In genomic region chrX:133191739-133192039, GRCh38 we compare ENCODE assay signal across 28 cellular contexts. TPM values are rescaled to one million over a fixed set of nuclear protein-coding genes. Genes with fewer than 3 reads are reported as not detected.
DNase-seq lines count a peak whose midpoint lies in the region; ATAC-seq, FAIRE-seq and TF ChIP-seq lines count a peak whose summit lies in the region.
"Had no signal": no experiment of that assay in that cellular context is flagged by ENCODE, and none has a peak within 500 bp of the region (broad histone marks: within the 10 kb centered on the region; RNA-seq: fewer than 3 reads in every experiment).

No MANE protein-coding gene starts in this region.

- BruUV-seq in HCT116 (replicated peaks; lab: Mats Ljungman, UMichigan) (no TSS peak), HepG2 (replicated peaks; lab: Mats Ljungman, UMichigan) (no TSS peak)

- TF ChIP-seq EP300 in HepG2 (IDR thresholded peaks at IDR 0.05; ENCODE audit: low read depth in 2 of 2, low read length in 2 of 2) (no peak), HepG2 (CRISPR knock-in tag; IDR thresholded peaks at IDR 0.05; ENCODE audit: borderline replicate concordance) (no peak)

- no peak overlapping the region for H3K9ac ChIP-seq in HCT116 (ENCODE audit: low read length)
- no peak overlapping the region for H3K9ac ChIP-seq in HepG2 (ENCODE audit: insufficient read depth, low read depth, low read length)
- H3K9ac ChIP-seq: BLaER1 treated with 17β-estradiol and CSF1 and Interleukin-3, amounts not matched to agents 10 nM and 100 nM; GM23248 had no signal

- no peaks in the 10 kb centered on the region for H3K9me3 Mint-ChIP-seq in nephron
- no peaks in the 10 kb centered on the region for H3K9me3 Mint-ChIP-seq in activated CD8-positive, alpha-beta T cell treated with anti-CD3 and anti-CD28 coated beads, Interleukin-2, amount 10 ng/mL, durations not matched to agents 7 days and 5 days (ENCODE audit: insufficient read depth)
- H3K9me3 Mint-ChIP-seq: CD4-positive, alpha-beta T cell had no signal

- H3K4me1 ChIP-seq in HCT116 (ENCODE audit: control insufficient read depth in 1 of 2, insufficient read depth in 2 of 2, low read length in 2 of 2) (peaks cover 2 to 9% of the 10 kb centered on the region in 2 experiments; a peak in 2 of 4 replicates), HepG2 (ENCODE audit: insufficient read depth, low read length) (no peaks in the 10 kb centered on the region)
- H3K4me1 ChIP-seq: A549; BLaER1 treated with 17β-estradiol and CSF1 and Interleukin-3, amounts not matched to agents 10 nM and 100 nM; Caco-2 had no signal

- H3K27me3 ChIP-seq in HCT116 (ENCODE audit: insufficient read depth, low read length) (no peaks in the 10 kb centered on the region), HepG2 (ENCODE audit: control insufficient read depth in 1 of 2, insufficient read depth in 2 of 2, low read length in 2 of 2) (no peaks in the 10 kb centered on the region)

- peaks cover 23% of the 10 kb centered on the region for H3K4me1 Mint-ChIP-seq in nephron
- H3K4me1 Mint-ChIP-seq in activated CD8-positive, alpha-beta T cell treated with anti-CD3 and anti-CD28 coated beads, Interleukin-2, amount 10 ng/mL, durations not matched to agents 7 days and 5 days (ENCODE audit: low read depth), result no peaks in the 10 kb centered on the region

- no peaks in the 10 kb centered on the region for H3K79me2 ChIP-seq in HCT116 (ENCODE audit: insufficient read depth, low read length)
- H3K79me2 ChIP-seq in HepG2 (ENCODE audit: insufficient read depth, low read length), result no peaks in the 10 kb centered on the region

- no peak for FAIRE-seq in HepG2 (lab: Jason Lieb, UNC)
- FAIRE-seq: A549, GM12878 had no signal

- no peaks in the 10 kb centered on the region for H3K9me2 ChIP-seq in HCT116 (ENCODE audit: insufficient read depth)

- no peaks in the 10 kb centered on the region for H3K36me3 Mint-ChIP-seq in nephron (ENCODE audit: low read depth)
- no peaks in the 10 kb centered on the region for H3K36me3 Mint-ChIP-seq in activated CD8-positive, alpha-beta T cell treated with anti-CD3 and anti-CD28 coated beads, Interleukin-2, amount 10 ng/mL, durations not matched to agents 7 days and 5 days (ENCODE audit: low read depth)

- peak overlapping the region in 2 of 3 experiments; percentile 12 to 49 for H3K27ac Mint-ChIP-seq in nephron
- H3K27ac Mint-ChIP-seq in activated CD8-positive, alpha-beta T cell treated with anti-CD3 and anti-CD28 coated beads, Interleukin-2, amount 10 ng/mL, durations not matched to agents 7 days and 5 days, result no peak overlapping the region
- H3K27ac Mint-ChIP-seq: CD4-positive, alpha-beta T cell had no signal

- no peak for TF ChIP-seq RAD21 in HCT116 (IDR thresholded peaks at IDR 0.05; ENCODE audit: low read depth)
- no peak for TF ChIP-seq RAD21 in HepG2 (CRISPR knock-in tag; IDR thresholded peaks at IDR 0.05)

- H3K27me3 Mint-ChIP-seq in nephron (ENCODE audit: low read depth), result no peaks in the 10 kb centered on the region
- H3K27me3 Mint-ChIP-seq in activated CD8-positive, alpha-beta T cell treated with anti-CD3 and anti-CD28 coated beads, Interleukin-2, amount 10 ng/mL, durations not matched to agents 7 days and 5 days (ENCODE audit: low read depth), result no peaks in the 10 kb centered on the region
- H3K27me3 Mint-ChIP-seq: CD4-positive, alpha-beta T cell had no signal

- POLR2A ChIA-PET in HCT116 (lab: Charles Lee) (interaction anchor here (0.6 kb wide), 1 partner anchor 402 kb away, joined by 3 read pairs; no protein-coding TSS in a partner anchor), HepG2 (lab: Yijun Ruan, JAX) (no interaction called here)
- POLR2A ChIA-PET in activated CD8-positive, alpha-beta T cell treated with anti-CD3 and anti-CD28 coated beads, Interleukin-2, amount 10 ng/mL, durations not matched to agents 7 days and 5 days (lab: Charles Lee), result no interaction called here

- TF ChIP-seq POLR2A in HCT116 (IDR thresholded peaks at IDR 0.05; ENCODE audit: borderline replicate concordance, extremely low read depth, insufficient read depth, insufficient read length) (no peak), HepG2 (IDR thresholded peaks at IDR 0.05; ENCODE audit: insufficient read depth in 1 of 2, low read depth in 2 of 2, low read length in 2 of 2) (no peak)

- H3K4me3 ChIP-seq in HCT116 (replicated peaks in 1 of 2; ENCODE audit: low read depth in 1 of 2, low read length in 2 of 2), result no peak overlapping the region
- H3K4me3 ChIP-seq in astrocyte of the cerebellum (ENCODE audit: low read depth, low read length), result no peak overlapping the region
- no peak overlapping the region for H3K4me3 ChIP-seq in HepG2 (replicated peaks in 1 of 3; ENCODE audit: insufficient read depth in 1 of 3, low read depth in 2 of 3, low read length in 3 of 3)
- H3K4me3 ChIP-seq: A549; BLaER1 treated with 17β-estradiol and CSF1 and Interleukin-3, amounts not matched to agents 10 nM and 100 nM; GM12878; GM23248 had no signal

- no peak for TF ChIP-seq CTCF in HCT116 (IDR thresholded peaks at IDR 0.05 in 2 of 3, conservative IDR thresholded peaks at IDR 0.05 in 1 of 3; ENCODE audit: borderline replicate concordance in 1 of 3, insufficient read depth in 1 of 3, low read depth in 2 of 3, low read length in 2 of 3)
- no peak for TF ChIP-seq CTCF in astrocyte of the cerebellum (IDR thresholded peaks at IDR 0.05; ENCODE audit: low read depth, low read length, missing control alignments)
- no peak for TF ChIP-seq CTCF in nephron (IDR thresholded peaks at IDR 0.05; ENCODE audit: unreplicated experiment in 3 of 3)
- no peak for TF ChIP-seq CTCF in HepG2 (CRISPR knock-in tag; IDR thresholded peaks at IDR 0.05)

- in situ Hi-C loops in astrocyte of the cerebellum (cut with HindIII; ENCODE audit: low sequenced_read_pairs), result no loop called here
- in situ Hi-C loops in HepG2 (cut with HindIII; ENCODE audit: extremely low pct_ligation_motif_present, low pct_unique_long_range_greater_than_20kb), result loop anchor here (25.0 kb wide), 1 partner anchor 454 kb away; no protein-coding TSS in a partner anchor

- WGBS in HepG2 (ENCODE audit: low lambda C conversion rate), result 0% methylated on average over 1 of the region's 1 CpG

- CTCF ChIA-PET in HCT116 (lab: Charles Lee) (no interaction called here), HepG2 (lab: Yijun Ruan, JAX; ENCODE audit: low intra/inter-chr PET ratio, low total read pairs) (no interaction called here)
- CTCF ChIA-PET in activated CD8-positive, alpha-beta T cell treated with anti-CD3 and anti-CD28 coated beads, Interleukin-2, amount 10 ng/mL, durations not matched to agents 7 days and 5 days (lab: Charles Lee), result no interaction called here

- H4K20me1 ChIP-seq in HCT116 (ENCODE audit: insufficient read depth), result no peaks in the 10 kb centered on the region
- H4K20me1 ChIP-seq in HepG2 (ENCODE audit: insufficient read depth, low read length), result no peaks in the 10 kb centered on the region

- RAD21 ChIA-PET in HCT116 (lab: Charles Lee; ENCODE audit: low non-redundant PET in 1 of 2, low total read pairs in 2 of 2, uncharacterized antibody in 2 of 2, unreplicated experiment in 2 of 2), result interaction anchor here in 1 of 2 experiments (0.6 kb wide), 1 partner anchor 495 kb away, joined by 4 read pairs; no protein-coding TSS in a partner anchor

- H2AFZ ChIP-seq in HCT116 (ENCODE audit: low read depth, low read length, poor library complexity, severe bottlenecking) (no peak overlapping the region), HepG2 (ENCODE audit: low read length) (no peak overlapping the region)
- H2AFZ ChIP-seq: GM23248 had no signal

- DNase-seq in HCT116 (ENCODE audit: low read depth, low spot score) (peak; percentile 15), astrocyte of the cerebellum (ENCODE audit: low read depth) (peak; percentile 8), HepG2 (ENCODE audit: low spot score) (no peak), SW 1271 (lab: John Stamatoyannopoulos, UW) (no peak)
- no peak for DNase-seq in activated CD8-positive, alpha-beta T cell treated with anti-CD3 and anti-CD28 coated beads, Interleukin-2, amount 10 ng/mL, durations not matched to agents 7 days and 5 days
- DNase-seq: AML-193; Caco-2; CD4-positive, alpha-beta T cell; GDM1; GM23248; HCEC 1CT; KBM-7; MM.1S; NCI-H2029; NCI-H446; NCI-H524 treated with DMSO at 0.1 percent for 48 hours; NCI-H774; NK-92 treated with Interleukin-12 subunit alpha and Interleukin-12 subunit beta, amount 100 ng/mL, for 24 hours; SHP77 had no signal

- H3K9me3 ChIP-seq in HCT116 (ENCODE audit: control insufficient read depth in 1 of 2, insufficient read depth in 1 of 2, low read depth in 1 of 2, low read length in 2 of 2), result no peaks in the 10 kb centered on the region
- H3K9me3 ChIP-seq in HepG2 (ENCODE audit: low read length), result no peaks in the 10 kb centered on the region
- H3K9me3 ChIP-seq: A549; BLaER1 treated with 17β-estradiol and CSF1 and Interleukin-3, amounts not matched to agents 10 nM and 100 nM; Caco-2 had no signal

- no peak overlapping the region for H3K4me2 ChIP-seq in HCT116 (ENCODE audit: low read length)
- H3K4me2 ChIP-seq in HepG2 (ENCODE audit: low read depth, low read length), result no peak overlapping the region
- H3K4me2 ChIP-seq: A549; BLaER1 treated with 17β-estradiol and CSF1 and Interleukin-3, amounts not matched to agents 10 nM and 100 nM had no signal

- no peak overlapping the region for H3K4me3 Mint-ChIP-seq in nephron
- H3K4me3 Mint-ChIP-seq in activated CD8-positive, alpha-beta T cell treated with anti-CD3 and anti-CD28 coated beads, Interleukin-2, amount 10 ng/mL, durations not matched to agents 7 days and 5 days, result no peak overlapping the region
- H3K4me3 Mint-ChIP-seq: CD4-positive, alpha-beta T cell had no signal

- H3K27ac ChIP-seq in HCT116 (ENCODE audit: low read depth, low read length) (no peak overlapping the region), HepG2 (ENCODE audit: extremely low read length, insufficient read depth, low read length) (no peak overlapping the region)
- H3K27ac ChIP-seq: A549; BLaER1 treated with 17β-estradiol and CSF1 and Interleukin-3, amounts not matched to agents 10 nM and 100 nM; GM23248; RWPE1 had no signal

- H3K36me3 ChIP-seq in HCT116 (ENCODE audit: control insufficient read depth in 1 of 2, insufficient read depth in 2 of 2, low read length in 2 of 2), result no peaks in the 10 kb centered on the region
- no peaks in the 10 kb centered on the region for H3K36me3 ChIP-seq in HepG2 (replicated peaks in 1 of 2; ENCODE audit: control insufficient read depth in 1 of 2, insufficient read depth in 2 of 2, low read length in 2 of 2)
- H3K36me3 ChIP-seq: BLaER1 treated with 17β-estradiol and CSF1 and Interleukin-3, amounts not matched to agents 10 nM and 100 nM had no signal

- intact Hi-C loops in HCT116 (cut with micrococcal nuclease) (no loop called here), HepG2 (cut with micrococcal nuclease; ENCODE audit: unreplicated experiment) (no loop called here)

- no peak for ATAC-seq in HCT116
- no peak for ATAC-seq in HepG2
- ATAC-seq in activated CD8-positive, alpha-beta T cell treated with anti-CD3 and anti-CD28 coated beads, Interleukin-2, amount 10 ng/mL, durations not matched to agents 7 days and 5 days, result no peak
- ATAC-seq in HG02938 (IDR thresholded peaks at IDR 0.05; ENCODE audit: unreplicated experiment), result no peak
- ATAC-seq: A549, GM12878, Panc1 had no signal

RNA-seq across cellular contexts. Expression of gene TFDP3, which starts 26.5 kb away (rescaled TPM):
- not detected for total RNA-seq in HCT116 (2021; ENCODE audit: unreplicated experiment)
- polyA plus RNA-seq in HCT116 (2012), result not detected in 2 replicates
- total RNA-seq in HepG2 (2016; rRNA removed; fragmentation: Illumina TruSeq; extraction: Trizol), result not detected in 2 replicates
- not detected in 2 replicates for total RNA-seq in HepG2 (2016; cell fraction: cytosol; rRNA removed; fragmentation: Illumina TruSeq; extraction: Trizol; ENCODE audit: low read depth)
- not detected in 2 replicates for total RNA-seq in HepG2 (2016; cell fraction: insoluble cytoplasmic fraction; rRNA removed; fragmentation: Illumina TruSeq; extraction: Trizol)
- not detected in 2 replicates for total RNA-seq in HepG2 (2016; cell fraction: membrane; rRNA removed; fragmentation: Illumina TruSeq; extraction: Trizol)
- not detected in 2 replicates for total RNA-seq in HepG2 (2016; cell fraction: nucleus; rRNA removed; fragmentation: Illumina TruSeq; extraction: Trizol)
- polyA plus RNA-seq in HepG2 (2011; rRNA removed), result not detected in 2 replicates
- polyA plus RNA-seq in HepG2 (2011; cell fraction: cytosol; rRNA removed), result not detected in 2 replicates
- polyA plus RNA-seq in HepG2 (2011; cell fraction: nucleus; rRNA removed), result not detected in 2 replicates
- not detected in 2 replicates for polyA plus RNA-seq in HepG2 (2012)
- polyA plus RNA-seq in HepG2 (2016; cell fraction: cytosol; fragmentation: Illumina TruSeq; extraction: Trizol; ENCODE audit: low read depth), result not detected in 2 replicates
- not detected in 2 replicates for polyA plus RNA-seq in HepG2 (2016; cell fraction: insoluble cytoplasmic fraction; fragmentation: Illumina TruSeq; extraction: Trizol; ENCODE audit: low read depth)
- not detected in 2 replicates for polyA plus RNA-seq in HepG2 (2016; cell fraction: membrane; fragmentation: Illumina TruSeq; extraction: Trizol; ENCODE audit: low read depth)
- polyA plus RNA-seq in HepG2 (2016; cell fraction: nucleus; fragmentation: Illumina TruSeq; extraction: Trizol; ENCODE audit: insufficient read depth, low read depth), result not detected in 2 replicates
- not detected in 2 replicates for polyA minus RNA-seq in HepG2 (2011; rRNA and poly(A)+ RNA removed; ENCODE audit: low replicate concordance)
- polyA minus RNA-seq in HepG2 (2011; cell fraction: cytosol; rRNA and poly(A)+ RNA removed), result not detected in 2 replicates
- polyA minus RNA-seq in HepG2 (2011; cell fraction: nucleus; rRNA and poly(A)+ RNA removed), result not detected in 2 replicates
- not detected for total RNA-seq in activated CD8-positive, alpha-beta T cell treated with anti-CD3 and anti-CD28 coated beads, Interleukin-2, amount 10 ng/mL, durations not matched to agents 7 days and 5 days
- total RNA-seq: Caco-2; CD4-positive, alpha-beta T cell; GM12878; GM23248; HT1080; LHCN-M2 had no signal
- polyA plus RNA-seq: A549, GM23248 had no signal

Comparison
In these comparisons a context has a peak if more than half of its experiments do, and no peak if none do; other contexts are left out.
1. DNase-seq: peak in HCT116 (single experiment) and astrocyte of the cerebellum (single experiment); none in HepG2 (single experiment), activated CD8-positive, alpha-beta T cell treated with anti-CD3 and anti-CD28 coated beads, Interleukin-2, amount 10 ng/mL, durations not matched to agents 7 days and 5 days (single experiment) and SW 1271 (0 of 2).
2. Of the 20 proteins assayed by ChIP-seq in both HepG2 and HCT116: peak only in HepG2: none; only in HCT116: FOSL1; in both: none; in neither: 19.